ENCODE assay signal across 14 cellular contexts in the genomic region with DNA sequence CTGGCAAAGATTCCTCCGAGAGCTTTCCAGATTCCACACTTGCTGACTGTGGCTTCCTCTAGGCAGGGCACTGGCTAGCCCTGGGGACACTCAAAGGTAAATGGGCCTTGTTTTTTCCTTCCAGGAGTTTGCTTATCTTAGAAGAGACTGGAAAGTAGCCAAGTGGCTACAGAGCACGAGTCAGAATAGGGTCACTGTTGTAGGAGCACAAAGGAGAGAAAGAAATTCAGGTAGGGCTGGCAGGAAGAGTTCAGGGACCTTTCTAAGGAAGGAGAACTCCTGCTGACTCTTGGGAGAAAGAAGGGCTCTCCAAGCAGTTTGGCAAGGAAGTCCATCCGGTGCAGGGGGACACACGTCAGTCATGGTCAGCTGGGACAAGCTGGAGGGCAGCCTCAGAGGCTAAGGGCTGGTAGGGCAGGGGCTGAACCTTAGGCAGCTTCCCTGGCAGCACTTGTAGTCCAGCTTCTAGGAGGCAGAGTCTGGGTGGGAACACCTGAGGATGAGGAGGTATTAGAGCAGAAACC. TPM values are rescaled to one million over a fixed set of nuclear protein-coding genes. Genes with fewer than 3 reads are reported as not detected.
DNase-seq lines count a peak whose midpoint lies in the region; ATAC-seq and TF ChIP-seq lines count a peak whose summit lies in the region.
"Had no signal": no experiment of that assay in that cellular context is flagged by ENCODE, and none has a peak within 500 bp of the region (broad histone marks: within the 10 kb centered on the region; RNA-seq: fewer than 3 reads in every experiment).

No MANE protein-coding gene starts in this region.

- intact Hi-C loops in CD8-positive, alpha-beta T cell (cut with DNase I, micrococcal nuclease): no loop called here
- intact Hi-C loops in natural killer cell (cut with micrococcal nuclease) (no loop called here), tibial artery (cut with DNase I; ENCODE audit: low total_unique reads) (no loop called here), prostate gland (cut with DNase I) (no loop called here)

- H3K9me3 Mint-ChIP-seq in CD8-positive, alpha-beta T cell: no peaks in the 10 kb centered on the region
- H3K9me3 Mint-ChIP-seq in effector memory CD8-positive, alpha-beta T cell: no peaks in the 10 kb centered on the region
- no peaks in the 10 kb centered on the region for H3K9me3 Mint-ChIP-seq in natural killer cell
- H3K9me3 Mint-ChIP-seq: CD4-positive, CD25-positive, alpha-beta regulatory T cell had no signal

- no peak for TF ChIP-seq POLR2A in prostate gland (IDR thresholded peaks at IDR 0.05)

- H3K4me1 Mint-ChIP-seq in CD8-positive, alpha-beta T cell (ENCODE audit: low read depth): peaks cover 31% of the 10 kb centered on the region
- H3K4me1 Mint-ChIP-seq in effector memory CD8-positive, alpha-beta T cell (ENCODE audit: low read depth in 2 of 2): peaks cover 34 to 37% of the 10 kb centered on the region in 2 donors
- peaks cover 37 to 39% of the 10 kb centered on the region in 2 donors for H3K4me1 Mint-ChIP-seq in natural killer cell

- peak overlapping the region; percentile 81 for H3K27ac Mint-ChIP-seq in CD8-positive, alpha-beta T cell
- H3K27ac Mint-ChIP-seq in effector memory CD8-positive, alpha-beta T cell: peak overlapping the region; percentile 98 to 99
- H3K27ac Mint-ChIP-seq in natural killer cell: peak overlapping the region; percentile 82 to 97
- H3K27ac Mint-ChIP-seq: CD4-positive, CD25-positive, alpha-beta regulatory T cell had no signal

- H3K27ac ChIP-seq in CD8-positive, alpha-beta T cell (ENCODE audit: low read depth, low read length): no peak overlapping the region
- peak overlapping the region; percentile 3 for H3K27ac ChIP-seq in KOPT-K1 (ENCODE audit: low read depth, low read length, poor library complexity, severe bottlenecking)
- H3K27ac ChIP-seq in tibial artery: no peak overlapping the region
- H3K27ac ChIP-seq in prostate gland: no peak overlapping the region
- H3K27ac ChIP-seq: coronary artery, SJSA1 had no signal

- CTCF ChIA-PET in CD8-positive, alpha-beta T cell (lab: Charles Lee): no interaction called here

- ATAC-seq in CD8-positive, alpha-beta T cell: no peak
- no peak for ATAC-seq in effector memory CD8-positive, alpha-beta T cell (replicated peaks)
- no peak for ATAC-seq in natural killer cell
- ATAC-seq: activated CD4-positive, CD25-positive, alpha-beta regulatory T cell treated with anti-CD3 and anti-CD28 coated beads, Interleukin-2, amount 50 U/mL, for 24 hours had no signal

- H3K36me3 Mint-ChIP-seq in CD8-positive, alpha-beta T cell: no peaks in the 10 kb centered on the region
- peaks cover 29% of the 10 kb centered on the region for H3K36me3 Mint-ChIP-seq in effector memory CD8-positive, alpha-beta T cell (ENCODE audit: insufficient read depth)
- no peaks in the 10 kb centered on the region for H3K36me3 Mint-ChIP-seq in natural killer cell
- H3K36me3 Mint-ChIP-seq: CD4-positive, CD25-positive, alpha-beta regulatory T cell had no signal

- no peaks in the 10 kb centered on the region for H3K36me3 ChIP-seq in CD8-positive, alpha-beta T cell (ENCODE audit: insufficient read depth, low read length)
- no peaks in the 10 kb centered on the region for H3K36me3 ChIP-seq in KOPT-K1 (ENCODE audit: insufficient read depth, low read length)
- H3K36me3 ChIP-seq in tibial artery: no peaks in the 10 kb centered on the region
- no peaks in the 10 kb centered on the region for H3K36me3 ChIP-seq in prostate gland
- H3K36me3 ChIP-seq: SJSA1 had no signal

- POLR2A ChIA-PET in CD8-positive, alpha-beta T cell (lab: Charles Lee): no interaction called here

- H3K4me3 Mint-ChIP-seq in CD8-positive, alpha-beta T cell: no peak overlapping the region
- H3K4me3 Mint-ChIP-seq in effector memory CD8-positive, alpha-beta T cell: no peak overlapping the region
- peak overlapping the region; percentile 62 for H3K4me3 Mint-ChIP-seq in natural killer cell
- H3K4me3 Mint-ChIP-seq: CD4-positive, CD25-positive, alpha-beta regulatory T cell had no signal

- 40% methylated on average over 4 of the region's 4 CpGs for WGBS in prostate gland

- no peak overlapping the region for H3K4me3 ChIP-seq in CD8-positive, alpha-beta T cell (ENCODE audit: low read depth, low read length)
- H3K4me3 ChIP-seq in tibial artery: no peak overlapping the region
- H3K4me3 ChIP-seq in prostate gland: no peak overlapping the region
- H3K4me3 ChIP-seq: coronary artery, SJSA1 had no signal

- peaks cover 27% of the 10 kb centered on the region for H3K4me1 ChIP-seq in CD8-positive, alpha-beta T cell (ENCODE audit: insufficient read depth, low read length)
- H3K4me1 ChIP-seq in tibial artery (peaks cover 0 to 32% (median 16%) of the 10 kb centered on the region in 4 donors), prostate gland (replicated peaks) (no peaks in the 10 kb centered on the region)

- in situ Hi-C loops in GM13977 (cut with MboI; ENCODE audit: low pct_unique_long_range_greater_than_20kb, low sequenced_read_pairs, unreplicated experiment): no loop called here

- no peak for DNase-seq in CD8-positive, alpha-beta T cell
- no peak for DNase-seq in effector memory CD8-positive, alpha-beta T cell
- DNase-seq in natural killer cell: no peak
- no peak for DNase-seq in tibial artery
- no peak for DNase-seq in anterior cingulate cortex (lab: John Stamatoyannopoulos, UW)
- no peak for DNase-seq in GM13977 (ENCODE audit: low spot score)
- DNase-seq in prostate gland (ENCODE audit: low spot score): no peak
- DNase-seq: CD4-positive, CD25-positive, alpha-beta regulatory T cell; NCI-H1105; stimulated activated CD4-positive, alpha-beta T cell treated with anti-CD3 and anti-CD28 coated beads, Interleukin-1b, Interleukin-23, amount 100 ng/mL, for 48 hours had no signal

- H3K27me3 Mint-ChIP-seq in CD8-positive, alpha-beta T cell (ENCODE audit: low read depth): no peaks in the 10 kb centered on the region
- H3K27me3 Mint-ChIP-seq in effector memory CD8-positive, alpha-beta T cell: no peaks in the 10 kb centered on the region
- H3K27me3 Mint-ChIP-seq in natural killer cell (ENCODE audit: low read depth in 2 of 2): no peaks in the 10 kb centered on the region
- H3K27me3 Mint-ChIP-seq: CD4-positive, CD25-positive, alpha-beta regulatory T cell had no signal

- H3K9me3 ChIP-seq in CD8-positive, alpha-beta T cell (ENCODE audit: low read length): no peaks in the 10 kb centered on the region
- no peaks in the 10 kb centered on the region for H3K9me3 ChIP-seq in KOPT-K1 (ENCODE audit: insufficient read depth, low read length, poor library complexity, severe bottlenecking)
- no peaks in the 10 kb centered on the region for H3K9me3 ChIP-seq in tibial artery
- no peaks in the 10 kb centered on the region for H3K9me3 ChIP-seq in prostate gland
- H3K9me3 ChIP-seq: SJSA1 had no signal

- no peak for TF ChIP-seq CTCF in CD8-positive, alpha-beta T cell (IDR thresholded peaks at IDR 0.05)
- TF ChIP-seq CTCF in natural killer cell (IDR thresholded peaks at IDR 0.05): no peak
- TF ChIP-seq CTCF in tibial artery (IDR thresholded peaks at IDR 0.05): no peak
- no peak for TF ChIP-seq CTCF in GM13977 (IDR thresholded peaks at IDR 0.05; ENCODE audit: extremely low read depth, insufficient read depth, missing control alignments)
- TF ChIP-seq CTCF in prostate gland (IDR thresholded peaks at IDR 0.05): no peak

- H3K27me3 ChIP-seq in CD8-positive, alpha-beta T cell (ENCODE audit: insufficient read depth, low read length): no peaks in the 10 kb centered on the region
- H3K27me3 ChIP-seq in tibial artery: no peaks in the 10 kb centered on the region
- no peaks in the 10 kb centered on the region for H3K27me3 ChIP-seq in prostate gland (replicated peaks; ENCODE audit: insufficient read depth)
- H3K27me3 ChIP-seq: SJSA1 had no signal

RNA-seq across cellular contexts. Expression of a gene that starts 39.5 kb away (rescaled TPM):
- total RNA-seq in CD8-positive, alpha-beta T cell: 10 to 100 TPM; 43.0 to 49.6 TPM
- total RNA-seq in natural killer cell (10 to 100 TPM; 32.7 to 37.7 (median 33.5) TPM), prostate gland (10 to 100 TPM; 57.7 to 66.6 TPM)

RNA-seq across cellular contexts. Expression of a gene that starts 47.9 kb away (rescaled TPM):
- 10 to 100 TPM; 57.0 to 65.7 TPM for total RNA-seq in CD8-positive, alpha-beta T cell
- total RNA-seq in natural killer cell (100 to 1,000 TPM; 125 to 142 (median 127) TPM), prostate gland (10 to 100 TPM; 44.4 to 90.2 TPM)

RNA-seq across cellular contexts. Expression of a gene that starts 58.3 kb away (rescaled TPM):
- 10 to 100 TPM; 66.8 to 75.2 TPM for total RNA-seq in CD8-positive, alpha-beta T cell
- total RNA-seq in natural killer cell: 10 to 100 TPM; 54.7 to 66.9 (median 62.5) TPM
- 10 to 100 TPM; 35.3 to 58.7 TPM for total RNA-seq in prostate gland
